1 cellular context compared by ENCODE assay signal in the genomic region with DNA sequence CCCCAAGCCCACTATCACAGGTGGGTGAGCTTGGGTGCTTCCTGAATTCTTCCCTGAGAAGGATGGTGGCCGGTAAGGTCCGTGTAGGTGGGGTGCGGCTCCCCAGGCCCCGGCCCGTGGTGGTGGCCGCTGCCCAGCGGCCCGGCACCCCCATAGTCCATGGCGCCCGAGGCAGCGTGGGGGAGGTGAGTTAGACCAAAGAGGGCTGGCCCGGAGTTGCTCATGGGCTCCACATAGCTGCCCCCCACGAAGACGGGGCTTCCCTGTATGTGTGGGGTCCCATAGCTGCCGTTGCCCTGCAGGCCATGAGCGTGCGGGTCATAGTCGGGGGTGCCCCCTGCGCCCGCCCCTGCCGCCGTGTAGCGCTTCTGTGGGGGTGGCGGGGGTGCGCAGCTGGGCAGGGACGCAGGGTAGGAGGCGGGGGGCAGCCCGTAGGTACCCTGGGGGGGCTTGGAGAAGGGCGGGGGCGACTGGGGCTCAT.
TF ChIP-seq lines count a peak whose summit lies in the region.

No MANE protein-coding gene starts in this region.

TF ChIP-seq in H1, 55 proteins besides CTCF, POLR2A, EP300 and RAD21:
- TF ChIP-seq CTBP2 (IDR thresholded peaks at IDR 0.05; ENCODE audit: borderline replicate concordance, insufficient read depth, insufficient read length, low read length) (peak; percentile 17), KDM4A (IDR thresholded peaks at IDR 0.05; ENCODE audit: low read depth, low read length, severe bottlenecking) (peak; percentile 12), ASH2L (IDR thresholded peaks at IDR 0.05; ENCODE audit: low read length) (no peak), EZH2 (IDR thresholded peaks at IDR 0.05; ENCODE audit: low read depth, low read length, severe bottlenecking) (peak; percentile 96), RNF2 (IDR thresholded peaks at IDR 0.05; ENCODE audit: borderline replicate concordance, low read depth, low read length, missing control alignments, poor library complexity, severe bottlenecking) (peak; percentile 95)
- TF ChIP-seq, protein P1, sequence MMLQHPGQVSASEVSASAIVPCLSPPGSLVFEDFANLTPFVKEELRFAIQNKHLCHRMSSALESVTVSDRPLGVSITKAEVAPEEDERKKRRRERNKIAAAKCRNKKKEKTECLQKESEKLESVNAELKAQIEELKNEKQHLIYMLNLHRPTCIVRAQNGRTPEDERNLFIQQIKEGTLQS (IDR thresholded peaks at IDR 0.05; ENCODE audit: insufficient read depth, low read depth, low read length) = no peak
